21 cellular contexts compared by ENCODE assay signal in the genomic region with DNA sequence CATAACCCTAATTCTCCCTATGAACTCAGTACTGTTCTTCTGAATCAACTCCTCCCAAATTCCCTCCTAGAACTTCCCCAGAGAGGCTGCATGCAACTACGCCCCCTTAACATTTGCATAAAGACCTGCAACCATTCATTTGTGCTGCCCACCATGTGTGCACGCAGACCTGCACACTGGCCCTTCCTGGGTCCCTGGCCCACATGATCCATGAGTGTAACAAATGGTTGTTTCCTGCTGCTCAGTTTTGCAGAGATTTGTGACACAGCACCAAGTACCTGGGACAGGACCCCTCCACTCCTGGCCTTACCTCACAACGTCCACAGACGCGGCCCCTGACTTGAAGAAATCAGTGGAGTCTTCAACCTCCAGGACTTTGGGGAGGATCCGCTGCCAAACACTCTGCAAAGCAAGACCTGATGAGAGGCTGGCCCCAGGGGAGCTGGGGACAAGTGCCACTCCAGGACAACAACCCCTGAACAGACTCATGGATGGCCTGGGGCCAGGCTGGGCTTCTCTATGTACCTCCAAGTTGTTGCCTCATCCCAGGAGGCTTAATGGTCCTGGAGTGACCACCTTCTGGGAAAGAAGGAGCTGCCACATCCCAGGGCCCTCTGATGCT. TPM values are rescaled to one million over a fixed set of nuclear protein-coding genes. Genes with fewer than 3 reads are reported as not detected.
A peak's percentile ranks its signal among the peaks of the same experiment; 100 is the strongest.
DNase-seq lines count a peak whose midpoint lies in the region; FAIRE-seq and TF ChIP-seq lines count a peak whose summit lies in the region.
"Had no signal": no experiment of that assay in that cellular context is flagged by ENCODE, and none has a peak within 500 bp of the region (broad histone marks: within the 10 kb centered on the region; RNA-seq: fewer than 3 reads in every experiment).

No MANE protein-coding gene starts in this region.

- no peaks in the 10 kb centered on the region for H3K4me1 ChIP-seq in sigmoid colon
- H3K4me1 ChIP-seq: Caco-2, gastroesophageal sphincter, stomach, uterus had no signal

- no peaks in the 10 kb centered on the region for H3K36me3 ChIP-seq in sigmoid colon
- H3K36me3 ChIP-seq: cardiac muscle cell, uterus had no signal

- no peak overlapping the region for H3K4me3 Mint-ChIP-seq in T-helper 2 cell treated with Interferon-gamma antibody and Interleukin-4, amounts not matched to agents 5 μg/mL and 100 μg/mL, for 36 hours

- DNase-seq in T-helper 2 cell treated with Interferon-gamma antibody and Interleukin-4, amounts not matched to agents 5 μg/mL and 100 μg/mL, for 36 hours (ENCODE audit: low spot score) = peak; percentile 2
- DNase-seq in T-helper 2 cell (no peak), NCI-H526 (lab: John Stamatoyannopoulos, UW) (peak; percentile 69 to 79), islet precursor cell (peak; percentile 44), sigmoid colon (peak; percentile 56), globus pallidus (ENCODE audit: low spot score) (no peak), D721Med (ENCODE audit: insufficient read length, low spot score) (no peak), HT-29 (ENCODE audit: low spot score) (no peak)
- DNase-seq: activated gamma-delta T cell, Caco-2, GOT3, NCI-H1105, NCI-H2107, NCI-H524 treated with DMSO at 0.1 percent for 48 hours, SHP77, stomach had no signal

- no peaks in the 10 kb centered on the region for H3K4me1 Mint-ChIP-seq in T-helper 2 cell treated with Interferon-gamma antibody and Interleukin-4, amounts not matched to agents 5 μg/mL and 100 μg/mL, for 36 hours (ENCODE audit: low read depth)

- TF ChIP-seq POLR2A in sigmoid colon (IDR thresholded peaks at IDR 0.05) = no peak

- no peak for FAIRE-seq in D721Med (lab: Jason Lieb, UNC)

- no peaks in the 10 kb centered on the region for H3K9me3 Mint-ChIP-seq in T-helper 2 cell treated with Interferon-gamma antibody and Interleukin-4, amounts not matched to agents 5 μg/mL and 100 μg/mL, for 36 hours

- H3K27me3 ChIP-seq in sigmoid colon = no peaks in the 10 kb centered on the region
- H3K27me3 ChIP-seq: gastroesophageal sphincter, stomach, uterus had no signal

- no peak overlapping the region for H3K27ac ChIP-seq in sigmoid colon
- H3K27ac ChIP-seq: cardiac muscle cell, gastroesophageal sphincter, stomach, uterus, VCaP had no signal

- intact Hi-C loops in sigmoid colon (cut with DNase I) = no loop called here

- H3K27ac Mint-ChIP-seq in T-helper 2 cell treated with Interferon-gamma antibody and Interleukin-4, amounts not matched to agents 5 μg/mL and 100 μg/mL, for 36 hours = no peak overlapping the region

- 92 to 94% methylated on average over 6 of the region's 6 CpGs for WGBS in sigmoid colon, 2 donors

- no peaks in the 10 kb centered on the region for H3K9me3 ChIP-seq in sigmoid colon
- H3K9me3 ChIP-seq: Caco-2, gastroesophageal sphincter, stomach, uterus had no signal

- no peaks in the 10 kb centered on the region for H3K36me3 Mint-ChIP-seq in T-helper 2 cell treated with Interferon-gamma antibody and Interleukin-4, amounts not matched to agents 5 μg/mL and 100 μg/mL, for 36 hours (ENCODE audit: low read depth)

- no peak for TF ChIP-seq EP300 in sigmoid colon (IDR thresholded peaks at IDR 0.05)

- H3K4me3 ChIP-seq in sigmoid colon = no peak overlapping the region
- H3K4me3 ChIP-seq: cardiac muscle cell, gastroesophageal sphincter, stomach, uterus had no signal

- H3K27me3 Mint-ChIP-seq in T-helper 2 cell treated with Interferon-gamma antibody and Interleukin-4, amounts not matched to agents 5 μg/mL and 100 μg/mL, for 36 hours (ENCODE audit: low read depth) = peaks cover 18% of the 10 kb centered on the region

- TF ChIP-seq CTCF in sigmoid colon (IDR thresholded peaks at IDR 0.05) (no peak), D721Med (IDR thresholded peaks at IDR 0.05; ENCODE audit: insufficient read depth, missing control alignments) (no peak)

RNA-seq across cellular contexts. Expression of a gene that starts 33.8 kb away (rescaled TPM):
- 10 to 100 TPM; 15.0 to 32.5 (median 27.6) TPM for total RNA-seq in sigmoid colon
- polyA plus RNA-seq in sigmoid colon = 10 to 100 TPM in 1 of 3 donors, 1 to 10 TPM in 2; 7.2 to 10.4 (median 8.5) TPM
- total RNA-seq in HT-29 (2014; rRNA removed; shearing (Covaris generic)) = 4.9 and 7.4 TPM in 2 replicates
- total RNA-seq: A172 had no signal

Comparison
In these comparisons a context has a peak if more than half of its experiments do, and no peak if none do; other contexts are left out.
1. DNase-seq: peak in T-helper 2 cell treated with Interferon-gamma antibody and Interleukin-4, amounts not matched to agents 5 μg/mL and 100 μg/mL, for 36 hours (single experiment), NCI-H526 (2 of 2), islet precursor cell (single experiment) and sigmoid colon (single experiment); none in T-helper 2 cell (0 of 5), globus pallidus (single experiment), D721Med (single experiment) and HT-29 (single experiment).